8 cellular contexts compared by ENCODE assay signal in the genomic region with DNA sequence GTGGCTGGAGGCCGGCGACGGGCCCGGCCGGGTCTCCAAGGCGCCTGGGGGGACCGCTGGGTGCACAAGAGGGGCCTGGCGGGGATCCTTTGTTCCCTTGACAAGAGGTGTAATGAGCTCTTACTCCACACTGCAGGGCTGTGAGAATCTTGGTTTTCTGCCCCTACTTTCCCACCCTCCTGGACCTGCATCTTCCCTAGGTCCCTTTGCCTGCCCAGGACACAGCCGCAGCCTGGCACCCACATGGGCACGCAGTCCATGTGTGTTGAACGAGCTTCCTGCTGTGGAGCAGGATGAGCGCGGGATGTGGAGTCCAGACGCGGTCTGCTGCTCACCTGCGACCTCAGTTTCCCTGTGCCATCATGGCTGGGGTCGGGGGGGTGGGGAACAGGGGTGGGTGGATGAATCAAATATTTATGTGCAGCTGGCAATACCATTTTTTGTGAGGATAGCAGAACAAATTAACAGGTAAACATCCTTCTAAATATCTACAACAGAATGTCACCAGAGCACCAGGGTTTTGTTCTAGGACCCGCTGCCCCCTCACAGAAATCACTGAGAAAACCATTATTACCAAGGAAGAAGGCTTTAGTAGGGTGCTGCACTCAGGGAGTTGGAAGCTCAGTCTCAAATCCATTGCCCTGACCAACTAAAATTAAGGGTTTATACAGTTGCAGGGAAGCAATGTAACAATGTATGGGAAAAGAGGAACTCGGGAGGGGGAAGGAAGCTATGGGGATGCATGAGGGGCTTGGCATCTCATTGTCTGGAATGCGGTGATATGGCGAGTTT. TPM values are rescaled to one million over a fixed set of nuclear protein-coding genes. Genes with fewer than 3 reads are reported as not detected.
DNase-seq lines count a peak whose midpoint lies in the region; ATAC-seq, FAIRE-seq and TF ChIP-seq lines count a peak whose summit lies in the region.

No MANE protein-coding gene starts in this region.

- DNase-seq in activated effector memory CD4-positive, alpha-beta T cell treated with anti-CD3 and anti-CD28 coated beads, Interleukin-2, amount 50 U/mL, for 16 hours = peak; percentile 64
- no peak for DNase-seq in activated effector memory CD4-positive, alpha-beta T cell treated with Interleukin-2 at 50 U/mL for 16 hours
- DNase-seq in OCI-LY7 (ENCODE audit: low spot score) (peak; percentile 9), esophagus muscularis mucosa (ENCODE audit: extremely low spot score) (no peak), pancreas (no peak), LoVo (ENCODE audit: low spot score) (no peak), GM19238 (ENCODE audit: insufficient read length, low spot score) (no peak), NCI-H748 (lab: John Stamatoyannopoulos, UW; ENCODE audit: unreplicated experiment) (no peak)

- no peak for TF ChIP-seq POLR2A in esophagus muscularis mucosa (IDR thresholded peaks at IDR 0.05; ENCODE audit: low read depth)

- peaks cover 21% of the 10 kb centered on the region for H3K79me2 ChIP-seq in OCI-LY7 (ENCODE audit: insufficient read depth, low read depth, low read length)

- CTCF ChIA-PET in OCI-LY7 (lab: Charles Lee; ENCODE audit: unreplicated experiment) = no interaction called here

- H3K9me3 ChIP-seq in OCI-LY7 (ENCODE audit: low read length) = peaks cover 14% of the 10 kb centered on the region
- H3K9me3 ChIP-seq in esophagus muscularis mucosa = no peaks in the 10 kb centered on the region
- no peaks in the 10 kb centered on the region for H3K9me3 ChIP-seq in pancreas

- TF ChIP-seq EP300 in esophagus muscularis mucosa (IDR thresholded peaks at IDR 0.05) = no peak

- H3K36me3 ChIP-seq in OCI-LY7 (ENCODE audit: insufficient read depth, low read length) (peaks cover 23% of the 10 kb centered on the region), esophagus muscularis mucosa (peaks cover 3 to 12% (median 8%) of the 10 kb centered on the region in 4 donors), pancreas (peaks cover 0 to 4% (median 3%) of the 10 kb centered on the region in 3 donors)

- intact Hi-C loops in OCI-LY7 (cut with micrococcal nuclease; ENCODE audit: unreplicated experiment) (no loop called here), esophagus muscularis mucosa (cut with DNase I) (loop anchor here (10.0 kb wide), 1 partner anchor 279 kb away; no protein-coding TSS in a partner anchor), pancreas (cut with DNase I) (no loop called here)

- no peak for FAIRE-seq in pancreas (lab: Jason Lieb, UNC)

- ATAC-seq in pancreas = peak; percentile 16 to 40 (median 34)

- H3K4me1 ChIP-seq in OCI-LY7 (ENCODE audit: insufficient read depth, low read length, poor library complexity, severe bottlenecking) (peaks cover 8% of the 10 kb centered on the region), esophagus muscularis mucosa (peaks cover 19 to 35% (median 34%) of the 10 kb centered on the region in 4 donors), pancreas (peaks cover 4 to 15% (median 8%) of the 10 kb centered on the region in 3 donors)

- 51% methylated on average over 11 of the region's 21 CpGs for WGBS in esophagus muscularis mucosa
- WGBS in pancreas, 2 donors = 34 to 35% methylated on average over 21 of the region's 21 CpGs

- H3K27me3 ChIP-seq in esophagus muscularis mucosa = no peaks in the 10 kb centered on the region
- no peaks in the 10 kb centered on the region for H3K27me3 ChIP-seq in pancreas

- H4K20me1 ChIP-seq in OCI-LY7 (ENCODE audit: insufficient read depth, low read length) = peaks cover 10% of the 10 kb centered on the region; the same call in 1 of the 2 replicates

- BruUV-seq in OCI-LY7 (replicated peaks; lab: Mats Ljungman, UMichigan) = no TSS peak

- peak overlapping the region; percentile 90; the same call in 1 of the 2 replicates for H2AFZ ChIP-seq in OCI-LY7 (ENCODE audit: low read length)

- TF ChIP-seq CTCF in OCI-LY7 (conservative IDR thresholded peaks at IDR 0.05; ENCODE audit: low read length) (peak; percentile 7), esophagus muscularis mucosa (IDR thresholded peaks at IDR 0.05) (peak; percentile 74 to 84 (median 80)), pancreas (IDR thresholded peaks at IDR 0.05) (peak; percentile 20 to 60 (median 50))

- H3K9me2 ChIP-seq in OCI-LY7 (ENCODE audit: insufficient read depth, low read length) = no peaks in the 10 kb centered on the region

- H3K27ac ChIP-seq in OCI-LY7 (ENCODE audit: low read depth, low read length, poor library complexity, severe bottlenecking) (peak overlapping the region; percentile 83), esophagus muscularis mucosa (replicated peaks in 1 of 4) (peak overlapping the region; percentile 95 to 99 (median 99)), pancreas (peak overlapping the region; percentile 83 to 98 (median 94))

- H3K4me3 ChIP-seq in OCI-LY7 (ENCODE audit: low read depth, low read length, poor library complexity, severe bottlenecking) (peak overlapping the region; percentile 90), esophagus muscularis mucosa (peak overlapping the region; percentile 75 to 96 (median 90)), pancreas (peak overlapping the region; percentile 69 to 92 (median 84))

- peak overlapping the region; percentile 80 for H3K4me2 ChIP-seq in OCI-LY7 (ENCODE audit: low read length)

- POLR2A ChIA-PET in OCI-LY7 (lab: Charles Lee) = interaction anchor here (0.5 to 0.9 kb wide), 6 partner anchors 49 to 1170 kb away, joined by 3 to 4 read pairs (median 4); no protein-coding TSS in a partner anchor

RNA-seq across cellular contexts. Expression of a gene that starts 0.5 kb away (rescaled TPM):
- 95.6 and 105 TPM in 2 replicates for total RNA-seq in OCI-LY7 (2014; rRNA removed; shearing (Covaris generic))
- total RNA-seq in OCI-LY7 (2022) (69.5 and 77.7 TPM in 2 replicates), esophagus muscularis mucosa (10 to 100 TPM; 63.9 to 96.8 (median 82.0) TPM), pancreas (10 to 100 TPM; 15.5 to 27.6 (median 23.2) TPM)
- polyA plus RNA-seq in pancreas = 10 to 100 TPM; 67.2 to 87.0 TPM

RNA-seq across cellular contexts. Expression of a gene that starts 13.5 kb away (rescaled TPM):
- not detected in 2 replicates for total RNA-seq in OCI-LY7 (2014; rRNA removed; shearing (Covaris generic))
- total RNA-seq in OCI-LY7 (2022) (not detected in 2 replicates), esophagus muscularis mucosa (10 to 100 TPM; 53.7 to 99.4 (median 75.6) TPM), pancreas (10 to 100 TPM; 17.9 to 25.1 (median 21.8) TPM)
- polyA plus RNA-seq in pancreas = 10 to 100 TPM; 27.0 to 43.6 TPM

RNA-seq across cellular contexts. Expression of a gene that starts 47.7 kb away (rescaled TPM):
- total RNA-seq in OCI-LY7 (2014; rRNA removed; shearing (Covaris generic)) = 14.8 and 17.8 TPM in 2 replicates
- 44.7 and 45.2 TPM in 2 replicates for total RNA-seq in OCI-LY7 (2022)
- 10 to 100 TPM; 27.8 to 29.5 (median 28.4) TPM for total RNA-seq in esophagus muscularis mucosa
- total RNA-seq in pancreas = 10 to 100 TPM in 3 of 6 donors, 1 to 10 TPM in 3; 7.4 to 15.4 (median 10.4) TPM
- polyA plus RNA-seq in pancreas = 1 to 10 TPM; 2.8 to 5.4 TPM

Comparison
In these comparisons a context has a peak if more than half of its experiments do, and no peak if none do; other contexts are left out.
1. DNase-seq: peak in activated effector memory CD4-positive, alpha-beta T cell treated with anti-CD3 and anti-CD28 coated beads, Interleukin-2, amount 50 U/mL, for 16 hours (single experiment) and OCI-LY7 (single experiment); none in activated effector memory CD4-positive, alpha-beta T cell treated with Interleukin-2 at 50 U/mL for 16 hours (single experiment), esophagus muscularis mucosa (single experiment), pancreas (0 of 6), LoVo (single experiment), GM19238 (single experiment) and NCI-H748 (single experiment).
2. CTCF ChIP-seq: peak in every context shown above with its lines; median percentile 80 in esophagus muscularis mucosa; 50 in pancreas; 7 in OCI-LY7.
3. RNA of a gene that starts 13.5 kb away (total RNA-seq): 53.7 to 99.4 TPM in esophagus muscularis mucosa and 17.9 to 25.1 TPM in pancreas; not detected in OCI-LY7; every median in the first group is over 10 times any median in the second.
4. Peak in every context shown above with its lines, with median percentiles within 50 percentile points of each other: H3K27ac ChIP-seq and H3K4me3 ChIP-seq.